Comparison of ENCODE assay signal across 8 cellular contexts in the genomic region with DNA sequence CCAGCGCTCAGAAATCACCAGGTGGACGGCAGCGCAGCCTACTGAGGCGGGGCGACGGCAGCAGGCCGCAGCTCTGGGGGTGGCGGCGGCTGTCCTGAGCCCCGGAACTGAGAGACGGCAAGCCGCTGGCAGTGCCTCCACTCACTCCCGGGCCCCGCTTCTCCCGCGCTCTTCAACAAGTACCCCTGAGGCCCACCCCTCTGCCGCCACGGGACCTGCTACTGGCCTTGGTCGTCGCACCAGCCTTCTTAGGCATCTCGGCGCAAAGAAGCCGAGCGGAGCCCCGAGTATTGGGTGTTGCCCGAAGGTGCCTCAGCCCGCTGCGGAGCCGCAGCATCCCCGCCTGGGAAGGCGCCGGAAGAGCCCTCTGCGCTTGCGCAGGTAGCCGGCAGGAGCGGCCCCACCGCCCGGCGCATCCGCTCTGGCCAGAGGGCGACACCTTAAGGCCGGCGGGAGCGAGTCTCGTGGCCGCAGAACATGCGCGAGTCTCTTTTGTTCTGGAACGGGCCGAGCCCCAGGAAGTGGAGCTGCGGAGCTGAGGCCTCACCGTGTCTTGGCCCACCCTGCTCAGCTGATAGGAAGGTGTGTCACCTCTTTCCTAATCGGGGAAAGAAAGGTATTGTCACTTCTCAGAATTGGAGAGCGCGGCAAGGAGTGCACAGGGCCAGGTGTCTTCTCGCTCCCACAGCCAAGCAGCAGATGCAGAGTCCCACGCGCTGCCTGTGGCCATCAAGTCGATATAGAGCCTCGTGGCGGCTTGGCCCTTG. TPM values are rescaled to one million over a fixed set of nuclear protein-coding genes. Genes with fewer than 3 reads are reported as not detected.
DNase-seq lines count a peak whose midpoint lies in the region; ATAC-seq and TF ChIP-seq lines count a peak whose summit lies in the region.

A gene (minus strand): TSS at position 369 of the 767 bp plus-strand sequence. CDS start 32 bp downstream, at position 337.

- H3K4me1 Mint-ChIP-seq in activated CD4-positive, alpha-beta T cell treated with anti-CD3 and anti-CD28 coated beads, Interleukin-2, amount 10 ng/mL, durations not matched to agents 7 days and 5 days, result peaks cover 47% of the 10 kb centered on the region

- DNase-seq in NCI-H524 (lab: John Stamatoyannopoulos, UW) (peak; percentile 90 to 94), cortex of kidney (lab: John Stamatoyannopoulos, UW) (peak; percentile 46), left kidney (ENCODE audit: low read depth, low spot score) (peak; percentile 98)
- peak; percentile 80 for DNase-seq in activated CD4-positive, alpha-beta T cell treated with anti-CD3 and anti-CD28 coated beads, Interleukin-2, amount 10 ng/mL, durations not matched to agents 7 days and 5 days
- DNase-seq in stimulated activated CD4-positive, alpha-beta T cell treated with anti-CD3 and anti-CD28 coated beads, Interleukin-2, amount 100 ng/mL, for 24 hours, result peak; percentile 83 to 87

- no peaks in the 10 kb centered on the region for H3K27me3 Mint-ChIP-seq in activated CD4-positive, alpha-beta T cell treated with anti-CD3 and anti-CD28 coated beads, Interleukin-2, amount 10 ng/mL, durations not matched to agents 7 days and 5 days

- H3K9me3 Mint-ChIP-seq in activated CD4-positive, alpha-beta T cell treated with anti-CD3 and anti-CD28 coated beads, Interleukin-2, amount 10 ng/mL, durations not matched to agents 7 days and 5 days, result no peaks in the 10 kb centered on the region

- ATAC-seq in GM19324 (IDR thresholded peaks at IDR 0.05; ENCODE audit: low FRiP score, unreplicated experiment) (peak; percentile 90), HG03460 (IDR thresholded peaks at IDR 0.05; ENCODE audit: unreplicated experiment) (peak; percentile 90)

- peak within 1 kb of the TSS; percentile 98 for H3K4me3 Mint-ChIP-seq in activated CD4-positive, alpha-beta T cell treated with anti-CD3 and anti-CD28 coated beads, Interleukin-2, amount 10 ng/mL, durations not matched to agents 7 days and 5 days

- POLR2A ChIA-PET in activated CD4-positive, alpha-beta T cell treated with anti-CD3 and anti-CD28 coated beads, Interleukin-2, amount 10 ng/mL, durations not matched to agents 7 days and 5 days (lab: Charles Lee), result interaction anchor here (1.0 kb wide), 1 partner anchor 19 kb away, joined by 3 read pairs; no protein-coding TSS in a partner anchor

- H3K36me3 Mint-ChIP-seq in activated CD4-positive, alpha-beta T cell treated with anti-CD3 and anti-CD28 coated beads, Interleukin-2, amount 10 ng/mL, durations not matched to agents 7 days and 5 days (ENCODE audit: low read depth), result peaks cover 28% of the 10 kb centered on the region

- peak within 1 kb of the TSS; percentile 95 for H3K27ac Mint-ChIP-seq in activated CD4-positive, alpha-beta T cell treated with anti-CD3 and anti-CD28 coated beads, Interleukin-2, amount 10 ng/mL, durations not matched to agents 7 days and 5 days

- peak within 1 kb of the TSS; percentile 79 for H3K27ac ChIP-seq in C4-2B

- peak; percentile 84 for TF ChIP-seq CTCF in C4-2B (conservative IDR thresholded peaks at IDR 0.05)

- CTCF ChIA-PET in activated CD4-positive, alpha-beta T cell treated with anti-CD3 and anti-CD28 coated beads, Interleukin-2, amount 10 ng/mL, durations not matched to agents 7 days and 5 days (lab: Charles Lee), result interaction anchor here (0.6 to 5.4 kb wide), 22 partner anchors 10 to 542 kb away, joined by 3 to 24 read pairs (median 4); a partner anchor contains a TSS

RNA-seq across cellular contexts. Expression of the gene that starts here (rescaled TPM):
- total RNA-seq in activated CD4-positive, alpha-beta T cell treated with anti-CD3 and anti-CD28 coated beads, Interleukin-2, amount 10 ng/mL, durations not matched to agents 7 days and 5 days, result 10 to 100 TPM; 21.5 to 24.5 TPM

Comparison
In these comparisons a context has a peak if more than half of its experiments do, and no peak if none do; other contexts are left out.
1. Peak in every context shown above with its lines: DNase-seq, ATAC-seq and H3K27ac ChIP-seq.
2. DNase-seq: peak in every context shown above with its lines; median percentile 98 in left kidney; 92 in NCI-H524; 85 in stimulated activated CD4-positive, alpha-beta T cell treated with anti-CD3 and anti-CD28 coated beads, Interleukin-2, amount 100 ng/mL, for 24 hours; 80 in activated CD4-positive, alpha-beta T cell treated with anti-CD3 and anti-CD28 coated beads, Interleukin-2, amount 10 ng/mL, durations not matched to agents 7 days and 5 days; 46 in cortex of kidney.